Comparison of ENCODE assay signal across 25 cellular contexts in genomic region chr15:24659622-24660021, GRCh38. TPM values are rescaled to one million over a fixed set of nuclear protein-coding genes. Genes with fewer than 3 reads are reported as not detected.
"Had no signal": no experiment of that assay in that cellular context is flagged by ENCODE, and none has a peak within 500 bp of the region (broad histone marks: within the 10 kb centered on the region; RNA-seq: fewer than 3 reads in every experiment).

No MANE protein-coding gene starts in this region.

- H3K27ac Mint-ChIP-seq: naive thymus-derived CD4-positive, alpha-beta T cell; nephron progenitor cell had no signal

- H3K27me3 Mint-ChIP-seq: naive thymus-derived CD4-positive, alpha-beta T cell had no signal

- H3K36me3 ChIP-seq: heart right ventricle, neutrophil, sigmoid colon, stomach, thoracic aorta, transverse colon had no signal

- ATAC-seq: heart right ventricle; naive thymus-derived CD4-positive, alpha-beta T cell had no signal

- H3K27me3 ChIP-seq: heart right ventricle, neutrophil, sigmoid colon, stomach, transverse colon had no signal

- H3K4me1 ChIP-seq: heart right ventricle, sigmoid colon, stomach, transverse colon had no signal

- H3K9me3 ChIP-seq: neutrophil, thoracic aorta, transverse colon had no signal

- H3K27ac ChIP-seq: dorsolateral prefrontal cortex, heart right ventricle, neutrophil, sigmoid colon, skin epidermis, stomach, thoracic aorta, transverse colon had no signal

- FAIRE-seq: islet of Langerhans had no signal

- DNase-seq: cortex of kidney; dorsolateral prefrontal cortex; effector CD8-positive, alpha-beta T cell; foreskin melanocyte; heart right ventricle; hypothalamus; kidney glomerular epithelial cell; mammary epithelial cell; naive thymus-derived CD4-positive, alpha-beta T cell; nephron progenitor cell; sigmoid colon; stimulated activated naive CD4-positive, alpha-beta T cell; stomach; substantia nigra; transverse colon had no signal

- H3K4me3 Mint-ChIP-seq: naive thymus-derived CD4-positive, alpha-beta T cell; nephron progenitor cell had no signal

- H3K4me3 ChIP-seq: dorsolateral prefrontal cortex, heart right ventricle, sigmoid colon, skin epidermis, stomach, thoracic aorta, transverse colon had no signal

- H3K4me1 Mint-ChIP-seq: naive thymus-derived CD4-positive, alpha-beta T cell; nephron progenitor cell had no signal

RNA-seq across cellular contexts. Expression of gene NPAP1, which starts 16.0 kb away (rescaled TPM):
- total RNA-seq: glomerular endothelial cell; lower leg skin; mammary epithelial cell; mesenteric fat pad; mononuclear cell; naive thymus-derived CD4-positive, alpha-beta T cell; osteoblast; pulmonary artery endothelial cell; thoracic aorta had no signal
- polyA plus RNA-seq: mammary epithelial cell; naive thymus-derived CD4-positive, alpha-beta T cell; stomach had no signal
